18 cellular contexts compared by ENCODE assay signal in genomic region chr4:5955856-5956255, GRCh38.
DNase-seq lines count a peak whose midpoint lies in the region; ATAC-seq, FAIRE-seq and TF ChIP-seq lines count a peak whose summit lies in the region.
"Had no signal": no experiment of that assay in that cellular context is flagged by ENCODE, and none has a peak within 500 bp of the region (broad histone marks: within the 10 kb centered on the region; RNA-seq: fewer than 3 reads in every experiment).

No MANE protein-coding gene starts in this region.

- 82% methylated on average over 4 of the region's 4 CpGs; no CpG with 5 or more reads in 1 of the 2 experiments for WGBS in H1 (ENCODE audit: extremely low coverage in 1 of 2, insufficient coverage in 1 of 2, insufficient read length in 1 of 2, insufficient replicate concordance in 2 of 2, low coverage in 1 of 2, low lambda C conversion rate in 2 of 2, missing lambda C conversion rate in 1 of 2), 2 experiments

- no peak overlapping the region for H2BK120ac ChIP-seq in H1 (replicated peaks; ENCODE audit: low read depth, low read length)

- H3K36me3 Mint-ChIP-seq in HFFc6 (ENCODE audit: low read depth) (no peaks in the 10 kb centered on the region), T-helper 17 cell (ENCODE audit: low read depth) (peaks cover 2% of the 10 kb centered on the region)
- H3K36me3 Mint-ChIP-seq: type B pancreatic cell had no signal

- FAIRE-seq in H1 (lab: Jason Lieb, UNC) = no peak
- FAIRE-seq: G401.6 had no signal

- H3K14ac ChIP-seq in H1 (ENCODE audit: insufficient read length) = no peak overlapping the region

- no peaks in the 10 kb centered on the region for H4K20me1 ChIP-seq in H1 (replicated peaks in 1 of 2; ENCODE audit: control insufficient read depth in 1 of 2, insufficient read depth in 2 of 2, low read length in 2 of 2)

- 0 out of 2 replicates have a peak overlapping the region, but pooled peaks have one; percentile 30 for H2AK5ac ChIP-seq in H1 (ENCODE audit: low read depth, low read length)

- H3K4me1 ChIP-seq in H1 (replicated peaks in 1 of 4; ENCODE audit: control insufficient read depth in 3 of 4, insufficient read depth in 4 of 4, low read length in 3 of 4) = peaks cover 3 to 22% (median 15%) of the 10 kb centered on the region in 4 experiments
- H3K4me1 ChIP-seq: HAP-1 had no signal

- no peak for TF ChIP-seq POLR2A in H1 (IDR thresholded peaks at IDR 0.05; ENCODE audit: control extremely low read depth in 1 of 2, low read depth in 2 of 2, low read length in 2 of 2)

- H4K5ac ChIP-seq in H1 (ENCODE audit: insufficient read length, low read depth, low read length) = no peak overlapping the region

- H3K9me3 ChIP-seq in H1 (ENCODE audit: insufficient read depth in 2 of 2, low read depth in 1 of 2, low read length in 1 of 2) (no peaks in the 10 kb centered on the region), T-helper 17 cell (ENCODE audit: control insufficient read depth, low read length, poor library complexity, severe bottlenecking) (no peaks in the 10 kb centered on the region)
- H3K9me3 ChIP-seq: HAP-1, stomach had no signal

- no peaks in the 10 kb centered on the region for H3K79me1 ChIP-seq in H1 (ENCODE audit: low read depth, low read length)

- H3K27ac ChIP-seq in H1 (ENCODE audit: low read depth, low read length) = no peak overlapping the region
- H3K27ac ChIP-seq: stomach had no signal

- H2BK20ac ChIP-seq in H1 (ENCODE audit: low read length) = peak overlapping the region; percentile 48; the same call in 1 of the 2 replicates

- no peak overlapping the region for H3K4me3 Mint-ChIP-seq in HFFc6
- H3K4me3 Mint-ChIP-seq in T-helper 17 cell = no peak overlapping the region
- H3K4me3 Mint-ChIP-seq: type B pancreatic cell had no signal

- H3K27ac Mint-ChIP-seq in HFFc6 (no peak overlapping the region), T-helper 17 cell (no peak overlapping the region)
- H3K27ac Mint-ChIP-seq: type B pancreatic cell had no signal

- no peaks in the 10 kb centered on the region for H3K36me3 ChIP-seq in H1 (ENCODE audit: control insufficient read depth in 2 of 4, insufficient read depth in 4 of 4, low read length in 3 of 4)
- H3K36me3 ChIP-seq: HAP-1, stomach had no signal

- no peak overlapping the region for H4K8ac ChIP-seq in H1 (ENCODE audit: extremely low read depth, insufficient read depth, low read length)

- CTCF ChIA-PET in H1 (lab: Charles Lee; ENCODE audit: partially characterized antibody) = interaction anchor here (1.0 to 3.3 kb wide), 7 partner anchors 8 to 61 kb away, joined by 3 to 24 read pairs (median 4); no protein-coding TSS in a partner anchor

- no peaks in the 10 kb centered on the region for H3K4me1 Mint-ChIP-seq in HFFc6 (ENCODE audit: low read depth)
- H3K4me1 Mint-ChIP-seq in T-helper 17 cell = no peaks in the 10 kb centered on the region

- H2BK15ac ChIP-seq in H1 (ENCODE audit: low read length) = peak overlapping the region; percentile 88; the same call in 1 of the 2 replicates

- peak overlapping the region; percentile 78 for H3K18ac ChIP-seq in H1 (ENCODE audit: extremely low read depth, low read length)

- H2BK12ac ChIP-seq in H1 (ENCODE audit: low read depth, low read length) = peak overlapping the region; percentile 88; the same call in 1 of the 2 replicates

- no peak overlapping the region for H3K23ac ChIP-seq in H1 (ENCODE audit: insufficient read length)

- H3K27me3 Mint-ChIP-seq in HFFc6 (ENCODE audit: insufficient read depth) (peaks cover 2% of the 10 kb centered on the region; the same call in 1 of the 2 replicates), T-helper 17 cell (peaks cover 20% of the 10 kb centered on the region)

- H3K23me2 ChIP-seq in H1 (ENCODE audit: low read depth, low read length) = no peaks in the 10 kb centered on the region

- no peak overlapping the region for H3K4ac ChIP-seq in H1 (replicated peaks; ENCODE audit: insufficient read length, low read depth, low read length)

- no peak overlapping the region for H4K91ac ChIP-seq in H1 (replicated peaks; ENCODE audit: insufficient read length, low read length)

- no peaks in the 10 kb centered on the region for H3K79me2 ChIP-seq in H1 (ENCODE audit: control insufficient read depth in 1 of 2, insufficient read depth in 2 of 2, low read length in 2 of 2)

- 0 out of 4 replicates have a peak overlapping the region, but pooled peaks of 1 of the 2 experiments have one; percentile 3 for H3K4me2 ChIP-seq in H1 (ENCODE audit: insufficient read depth in 1 of 2, low read depth in 2 of 2, low read length in 2 of 2)

- peaks cover 0 to 2% (median 0%) of the 10 kb centered on the region in 4 experiments; a peak in 2 of 7 replicates for H3K27me3 ChIP-seq in H1 (replicated peaks in 1 of 4; ENCODE audit: control insufficient read depth in 3 of 4, extremely low read depth in 1 of 4, insufficient read depth in 3 of 4, low read length in 3 of 4)

- POLR2A ChIA-PET in H1 (lab: Charles Lee; ENCODE audit: partially characterized antibody) = interaction anchor here (1.6 kb wide), 1 partner anchor 64 kb away, joined by 5 read pairs; no protein-coding TSS in a partner anchor

- H3K9ac ChIP-seq in H1 (replicated peaks in 1 of 4; ENCODE audit: extremely low read depth in 1 of 4, low read depth in 3 of 4, low read length in 3 of 4) = no peak overlapping the region

- ATAC-seq in GM19463 (IDR thresholded peaks at IDR 0.05; ENCODE audit: unreplicated experiment) = peak; percentile 45
- ATAC-seq in T-helper 17 cell = no peak
- ATAC-seq in GM21423 (IDR thresholded peaks at IDR 0.05; ENCODE audit: unreplicated experiment) = no peak

- no peak overlapping the region for H2BK5ac ChIP-seq in H1 (ENCODE audit: low read depth, low read length)

- no peak for TF ChIP-seq EP300 in H1 (IDR thresholded peaks at IDR 0.05; ENCODE audit: borderline replicate concordance in 1 of 2, low read depth in 2 of 2, low read length in 2 of 2)

- peaks cover 22% of the 10 kb centered on the region; the same call in 1 of the 2 replicates for H3K9me3 Mint-ChIP-seq in HFFc6
- H3K9me3 Mint-ChIP-seq: nephron, type B pancreatic cell had no signal

- TF ChIP-seq CTCF in H1 (IDR thresholded peaks at IDR 0.05; ENCODE audit: control extremely low read depth in 1 of 3, insufficient read depth in 1 of 3, low read depth in 1 of 3, low read length in 3 of 3) (no peak), HFFc6 (IDR thresholded peaks at IDR 0.05) (no peak)

- H3K4me3 ChIP-seq in H1 (ENCODE audit: extremely low read depth in 1 of 4, insufficient read depth in 2 of 4, low read depth in 3 of 4, low read length in 4 of 4) = no peak overlapping the region
- H3K4me3 ChIP-seq: HAP-1, stomach had no signal

- DNase-seq in GF-D8 (lab: John Stamatoyannopoulos, UW) = peak; percentile 2
- peak; percentile 7 for DNase-seq in RPMI7951 (ENCODE audit: low read depth)
- no peak for DNase-seq in H1 (ENCODE audit: low read depth in 1 of 2, low spot score in 2 of 2)
- no peak for DNase-seq in cerebellar nuclear complex (lab: John Stamatoyannopoulos, UW)
- DNase-seq in HFFc6 = no peak
- no peak for DNase-seq in T-helper 17 cell
- DNase-seq: activated CD4-positive, alpha-beta T cell treated with anti-CD3 and anti-CD28 coated beads for 4 hours; activated CD8-positive, alpha-beta memory T cell treated with anti-CD3 and anti-CD28 coated beads, Interleukin-2, amount 50 U/mL, for 48 hours; activated naive CD4-positive, alpha-beta T cell treated with Interleukin-2 at 50 U/mL for 16 hours; effector memory CD4-positive, alpha-beta T cell; midbrain had no signal

- H2AFZ ChIP-seq in H1 (ENCODE audit: low read length) = no peak overlapping the region

- H3K56ac ChIP-seq in H1 (replicated peaks; ENCODE audit: insufficient read length, low read depth, low read length) = no peak overlapping the region

- no peak for TF ChIP-seq RAD21 in H1 (IDR thresholded peaks at IDR 0.05 in 1 of 2, conservative IDR thresholded peaks at IDR 0.05 in 1 of 2; ENCODE audit: low read depth in 2 of 2, low read length in 2 of 2)

TF ChIP-seq in H1, 55 proteins besides CTCF, POLR2A, EP300 and RAD21 (continues in another document):
- no peak for TF ChIP-seq SP1 (IDR thresholded peaks at IDR 0.05; ENCODE audit: low read depth, low read length)
- peak; percentile 3 for TF ChIP-seq EZH2 (IDR thresholded peaks at IDR 0.05; ENCODE audit: low read depth, low read length, severe bottlenecking)

Comparison
In these comparisons a context has a peak if more than half of its experiments do, and no peak if none do; other contexts are left out.
1. DNase-seq: peak in GF-D8 (single experiment) and RPMI7951 (single experiment); none in H1 (0 of 2), cerebellar nuclear complex (0 of 2), HFFc6 (single experiment) and T-helper 17 cell (0 of 3).